In the genomic region with DNA sequence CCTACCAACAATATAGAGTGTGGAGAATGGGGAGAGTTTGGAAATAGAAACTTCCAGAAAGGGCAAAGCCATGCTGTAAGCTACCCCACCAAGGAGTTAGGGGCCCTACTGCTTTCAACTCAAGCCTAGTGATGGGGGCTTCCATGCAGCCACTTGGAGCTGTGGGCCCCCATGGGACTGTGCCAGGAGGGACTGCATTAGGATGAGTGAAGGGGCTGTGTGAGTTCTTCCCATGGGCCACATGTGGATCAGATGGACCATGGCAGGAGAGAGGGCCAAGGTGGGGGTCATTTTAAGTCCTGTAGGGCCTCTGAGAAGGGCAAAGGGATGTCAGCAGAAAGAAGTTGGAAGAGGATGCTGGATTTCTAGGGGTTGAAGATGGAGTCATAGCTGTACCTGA, we compare ENCODE assay signal across 19 cellular contexts. TPM values are rescaled to one million over a fixed set of nuclear protein-coding genes. Genes with fewer than 3 reads are reported as not detected.
DNase-seq lines count a peak whose midpoint lies in the region; ATAC-seq and TF ChIP-seq lines count a peak whose summit lies in the region.
"Had no signal": no experiment of that assay in that cellular context is flagged by ENCODE, and none has a peak within 500 bp of the region (broad histone marks: within the 10 kb centered on the region; RNA-seq: fewer than 3 reads in every experiment).

No MANE protein-coding gene starts in this region.

- TF ChIP-seq CTCF in heart right ventricle (IDR thresholded peaks at IDR 0.05) (no peak), psoas muscle (IDR thresholded peaks at IDR 0.05) (no peak), uterus (IDR thresholded peaks at IDR 0.05) (no peak), testis (IDR thresholded peaks at IDR 0.05) (no peak)

- H3K9me3 ChIP-seq in heart right ventricle, result peaks cover 0 to 3% (median 0%) of the 10 kb centered on the region in 11 donors
- no peaks in the 10 kb centered on the region for H3K9me3 ChIP-seq in right cardiac atrium (ENCODE audit: control insufficient read depth, low read length)
- peaks cover 5% of the 10 kb centered on the region for H3K9me3 ChIP-seq in psoas muscle
- H3K9me3 ChIP-seq in uterus, result peaks cover 0 to 2% of the 10 kb centered on the region in 2 donors
- H3K9me3 ChIP-seq in testis, result no peaks in the 10 kb centered on the region

- ATAC-seq in heart right ventricle (no peak), left cardiac atrium (no peak), right cardiac atrium (no peak), psoas muscle (no peak), HG02973 (IDR thresholded peaks at IDR 0.05; ENCODE audit: unreplicated experiment) (no peak)
- ATAC-seq: activated naive CD8-positive, alpha-beta T cell treated with anti-CD3 and anti-CD28 coated beads, Interleukin-2, amount 50 U/mL, for 24 hours; SK-N-SH treated with all-trans-retinoic acid at 6 μM for 48 hours had no signal

- no peak for TF ChIP-seq POLR2A in uterus (IDR thresholded peaks at IDR 0.05)
- no peak for TF ChIP-seq POLR2A in testis (IDR thresholded peaks at IDR 0.05)

- H3K4me3 ChIP-seq in heart right ventricle, result peak overlapping the region in 5 of 10 donors; percentile 26 to 42 (median 27)
- peak overlapping the region; percentile 34 for H3K4me3 ChIP-seq in right cardiac atrium (ENCODE audit: low read length)
- H3K4me3 ChIP-seq in psoas muscle, result no peak overlapping the region
- H3K4me3 ChIP-seq in uterus, result no peak overlapping the region
- no peak overlapping the region for H3K4me3 ChIP-seq in testis
- H3K4me3 ChIP-seq: hepatocyte had no signal

- H3K27me3 ChIP-seq in heart right ventricle, result no peaks in the 10 kb centered on the region
- H3K27me3 ChIP-seq in right cardiac atrium (ENCODE audit: control insufficient read depth, insufficient read depth), result no peaks in the 10 kb centered on the region
- H3K27me3 ChIP-seq in psoas muscle (ENCODE audit: insufficient read depth in 3 of 3, low read length in 2 of 3), result no peaks in the 10 kb centered on the region
- no peaks in the 10 kb centered on the region for H3K27me3 ChIP-seq in uterus
- no peaks in the 10 kb centered on the region for H3K27me3 ChIP-seq in testis
- H3K27me3 ChIP-seq: hepatocyte had no signal

- intact Hi-C loops in heart right ventricle (cut with DNase I), result loop anchor here in 3 of 10 donors (10.0 kb wide), 3 partner anchors 240 to 370 kb away; no protein-coding TSS in a partner anchor
- intact Hi-C loops in left cardiac atrium (cut with DNase I), result loop anchor here in 1 of 2 donors (5.0 kb wide), 1 partner anchor 198 kb away; no protein-coding TSS in a partner anchor
- intact Hi-C loops in right cardiac atrium (cut with DNase I), result loop anchor here in 1 of 4 donors (5.0 kb wide), 1 partner anchor 198 kb away; no protein-coding TSS in a partner anchor
- intact Hi-C loops in psoas muscle (cut with DNase I), result no loop called here
- intact Hi-C loops in uterus (cut with DNase I; ENCODE audit: low total_unique reads), result no loop called here
- intact Hi-C loops in testis (cut with DNase I; ENCODE audit: low total_unique reads), result no loop called here

- H3K4me1 ChIP-seq in heart right ventricle (peaks cover 12 to 48% (median 38%) of the 10 kb centered on the region in 9 donors), right cardiac atrium (ENCODE audit: control insufficient read depth, insufficient read depth, low read length) (peaks cover 11% of the 10 kb centered on the region), psoas muscle (peaks cover 21% of the 10 kb centered on the region), uterus (peaks cover 0 to 7% of the 10 kb centered on the region in 2 donors), testis (peaks cover 15% of the 10 kb centered on the region)

- H3K36me3 ChIP-seq in heart right ventricle (no peaks in the 10 kb centered on the region), psoas muscle (ENCODE audit: insufficient read depth in 1 of 2, low read depth in 1 of 2) (no peaks in the 10 kb centered on the region), uterus (no peaks in the 10 kb centered on the region), testis (ENCODE audit: low read depth, missing control alignments) (no peaks in the 10 kb centered on the region)

- no peak for DNase-seq in heart right ventricle
- no peak for DNase-seq in left cardiac atrium
- DNase-seq in right cardiac atrium, result peak in 1 of 3 donors; percentile 49
- no peak for DNase-seq in psoas muscle
- DNase-seq in uterus, result no peak
- DNase-seq in testis, result no peak
- no peak for DNase-seq in NCI-H82 (lab: John Stamatoyannopoulos, UW)
- DNase-seq: activated CD4-positive, alpha-beta memory T cell treated with anti-CD3 and anti-CD28 coated beads for 36 hours; activated CD4-positive, CD25-positive, alpha-beta regulatory T cell; activated effector memory CD4-positive, alpha-beta T cell treated with Interleukin-2 at 50 U/mL for 16 hours; activated naive CD8-positive, alpha-beta T cell treated with anti-CD3 and anti-CD28 coated beads, Interleukin-2, amount 50 U/mL, for 24 hours; dermis blood vessel endothelial cell; GF-D8; HCEC 1CT; NCI-H1417 treated with DMSO at 0.1 percent for 48 hours; NCI-H524 treated with DMSO at 0.1 percent for 48 hours had no signal

- peak overlapping the region; percentile 72 to 94 (median 92) for H3K27ac ChIP-seq in heart right ventricle
- peak overlapping the region; percentile 89 for H3K27ac ChIP-seq in right cardiac atrium (ENCODE audit: low read length)
- peak overlapping the region; percentile 62 for H3K27ac ChIP-seq in psoas muscle
- H3K27ac ChIP-seq in uterus, result peak overlapping the region; percentile 82 to 87
- peak overlapping the region in 1 of 2 donors; percentile 90 for H3K27ac ChIP-seq in testis

RNA-seq across cellular contexts. Expression of a gene that starts 23.1 kb away (rescaled TPM):
- total RNA-seq in heart right ventricle (10 to 100 TPM; 51.4 to 93.8 (median 64.2) TPM), left cardiac atrium (10 to 100 TPM; 56.2 to 57.6 TPM), right cardiac atrium (10 to 100 TPM; 54.3 to 73.1 (median 65.9) TPM), psoas muscle (100 to 1,000 TPM in 3 of 4 donors, 10 to 100 TPM in 1; 83.8 to 133 (median 112) TPM), uterus (10 to 100 TPM in 3 of 4 donors, 1 to 10 TPM in 1; 8.2 to 71.8 (median 28.1) TPM), testis (10 to 100 TPM; 44.5 to 48.3 TPM)
- polyA plus RNA-seq in heart right ventricle (10 to 100 TPM in 1 of 2 donors, 1 to 10 TPM in 1; 9.4 to 11.6 TPM), right cardiac atrium (28.1 TPM), psoas muscle (100 to 1,000 TPM in 1 of 3 donors, 10 to 100 TPM in 2; 23.1 to 116 (median 54.9) TPM), testis (ENCODE audit: insufficient read depth, low read depth, low replicate concordance) (23.4 TPM)

RNA-seq across cellular contexts. Expression of a gene that starts 46.5 kb away (rescaled TPM):
- 10 to 100 TPM; 25.1 to 66.6 (median 36.4) TPM for total RNA-seq in heart right ventricle
- 10 to 100 TPM in 1 of 2 donors, 1 to 10 TPM in 1; 6.6 to 15.4 TPM for polyA plus RNA-seq in heart right ventricle
- 10 to 100 TPM; 41.4 to 47.5 TPM for total RNA-seq in left cardiac atrium
- total RNA-seq in right cardiac atrium, result 10 to 100 TPM; 43.5 to 61.2 (median 51.5) TPM
- polyA plus RNA-seq in right cardiac atrium, result 22.0 TPM
- total RNA-seq in psoas muscle, result 10 to 100 TPM in 3 of 4 donors, 1 to 10 TPM in 1; 9.7 to 26.3 (median 21.7) TPM
- polyA plus RNA-seq in psoas muscle, result 1 to 10 TPM; 3.8 to 9.5 (median 4.4) TPM
- total RNA-seq in uterus, result 10 to 100 TPM; 15.6 to 60.8 (median 36.6) TPM
- total RNA-seq in testis, result 100 to 1,000 TPM in 1 of 2 donors, 10 to 100 TPM in 1; 94.6 to 120 TPM
- 30.9 TPM for polyA plus RNA-seq in testis (ENCODE audit: insufficient read depth, low read depth, low replicate concordance)
